ENCODE assay signal across 15 cellular contexts in genomic region chr2:111251711-111252110, GRCh38.
DNase-seq lines count a peak whose midpoint lies in the region; ATAC-seq lines count a peak whose summit lies in the region.
"Had no signal": no experiment of that assay in that cellular context is flagged by ENCODE, and none has a peak within 500 bp of the region (broad histone marks: within the 10 kb centered on the region; RNA-seq: fewer than 3 reads in every experiment).

No MANE protein-coding gene starts in this region.

- no peaks in the 10 kb centered on the region for H3K36me3 Mint-ChIP-seq in activated naive CD8-positive, alpha-beta T cell treated with anti-CD3 and anti-CD28 coated beads for 36 hours
- H3K36me3 Mint-ChIP-seq in activated naive CD8-positive, alpha-beta T cell treated with anti-CD3 and anti-CD28 coated beads, Interleukin-2, amount 50 U/mL, for 24 hours (ENCODE audit: low read depth) = peaks cover 3% of the 10 kb centered on the region
- no peaks in the 10 kb centered on the region for H3K36me3 Mint-ChIP-seq in activated T-helper 17 cell treated with anti-CD3 and anti-CD28 coated beads, Interleukin-2, amount 50 U/mL, for 72 hours (ENCODE audit: low read depth)
- H3K36me3 Mint-ChIP-seq in memory B cell = peaks cover 3% of the 10 kb centered on the region
- peaks cover 8% of the 10 kb centered on the region for H3K36me3 Mint-ChIP-seq in stimulated activated memory B cell treated with anti-CD40 and anti-IgM and Interleukin-4, amounts not matched to agents 10 μg/mL and 1 μg/mL and 100 μg/mL, for 72 hours

- no peak overlapping the region for H3K4me3 Mint-ChIP-seq in activated naive CD8-positive, alpha-beta T cell treated with anti-CD3 and anti-CD28 coated beads for 36 hours
- no peak overlapping the region for H3K4me3 Mint-ChIP-seq in activated naive CD8-positive, alpha-beta T cell treated with anti-CD3 and anti-CD28 coated beads, Interleukin-2, amount 50 U/mL, for 24 hours
- H3K4me3 Mint-ChIP-seq in activated T-helper 17 cell treated with anti-CD3 and anti-CD28 coated beads, Interleukin-2, amount 50 U/mL, for 72 hours = no peak overlapping the region
- H3K4me3 Mint-ChIP-seq in memory B cell = no peak overlapping the region
- H3K4me3 Mint-ChIP-seq in stimulated activated memory B cell treated with anti-CD40 and anti-IgM and Interleukin-4, amounts not matched to agents 10 μg/mL and 1 μg/mL and 100 μg/mL, for 72 hours = no peak overlapping the region

- intact Hi-C loops in left colon (cut with DNase I, micrococcal nuclease) = no loop called here
- intact Hi-C loops in posterior vena cava (cut with DNase I) = no loop called here

- no peak for DNase-seq in activated naive CD8-positive, alpha-beta T cell treated with anti-CD3 and anti-CD28 coated beads for 36 hours
- DNase-seq in activated naive CD8-positive, alpha-beta T cell treated with anti-CD3 and anti-CD28 coated beads, Interleukin-2, amount 50 U/mL, for 24 hours = no peak
- DNase-seq in memory B cell (ENCODE audit: low spot score in 2 of 2) = no peak
- DNase-seq in left colon = no peak
- no peak for DNase-seq in posterior vena cava (ENCODE audit: low spot score)
- DNase-seq: ACHN, COR-L47, DMS153, GOT3, NCI-H187, NCI-H446 treated with DMSO at 0.1 percent for 48 hours, NCI-H748 treated with DMSO at 0.1 percent for 48 hours had no signal

- peaks cover 4% of the 10 kb centered on the region for H3K9me3 Mint-ChIP-seq in activated naive CD8-positive, alpha-beta T cell treated with anti-CD3 and anti-CD28 coated beads for 36 hours
- peaks cover 15% of the 10 kb centered on the region for H3K9me3 Mint-ChIP-seq in activated naive CD8-positive, alpha-beta T cell treated with anti-CD3 and anti-CD28 coated beads, Interleukin-2, amount 50 U/mL, for 24 hours
- H3K9me3 Mint-ChIP-seq in activated T-helper 17 cell treated with anti-CD3 and anti-CD28 coated beads, Interleukin-2, amount 50 U/mL, for 72 hours = peaks cover 5% of the 10 kb centered on the region
- peaks cover 4% of the 10 kb centered on the region for H3K9me3 Mint-ChIP-seq in memory B cell
- peaks cover 5% of the 10 kb centered on the region for H3K9me3 Mint-ChIP-seq in stimulated activated memory B cell treated with anti-CD40 and anti-IgM and Interleukin-4, amounts not matched to agents 10 μg/mL and 1 μg/mL and 100 μg/mL, for 72 hours

- no peak for ATAC-seq in activated naive CD8-positive, alpha-beta T cell treated with anti-CD3 and anti-CD28 coated beads, Interleukin-2, amount 50 U/mL, for 24 hours
- no peak for ATAC-seq in activated T-helper 17 cell treated with anti-CD3 and anti-CD28 coated beads, Interleukin-2, amount 50 U/mL, for 72 hours (replicated peaks)
- ATAC-seq in memory B cell (ENCODE audit: low read depth) = no peak
- no peak for ATAC-seq in stimulated activated memory B cell treated with anti-CD40 and anti-IgM and Interleukin-4, amounts not matched to agents 10 μg/mL and 1 μg/mL and 100 μg/mL, for 72 hours
- ATAC-seq in left colon = no peak
- no peak for ATAC-seq in GM19035 (IDR thresholded peaks at IDR 0.05; ENCODE audit: unreplicated experiment)

- no peaks in the 10 kb centered on the region for H3K27me3 Mint-ChIP-seq in activated naive CD8-positive, alpha-beta T cell treated with anti-CD3 and anti-CD28 coated beads for 36 hours
- H3K27me3 Mint-ChIP-seq in activated naive CD8-positive, alpha-beta T cell treated with anti-CD3 and anti-CD28 coated beads, Interleukin-2, amount 50 U/mL, for 24 hours = peaks cover 9% of the 10 kb centered on the region
- H3K27me3 Mint-ChIP-seq in activated T-helper 17 cell treated with anti-CD3 and anti-CD28 coated beads, Interleukin-2, amount 50 U/mL, for 72 hours = no peaks in the 10 kb centered on the region
- H3K27me3 Mint-ChIP-seq in memory B cell = no peaks in the 10 kb centered on the region
- no peaks in the 10 kb centered on the region for H3K27me3 Mint-ChIP-seq in stimulated activated memory B cell treated with anti-CD40 and anti-IgM and Interleukin-4, amounts not matched to agents 10 μg/mL and 1 μg/mL and 100 μg/mL, for 72 hours

- peak overlapping the region; percentile 10 for H3K27ac Mint-ChIP-seq in activated naive CD8-positive, alpha-beta T cell treated with anti-CD3 and anti-CD28 coated beads for 36 hours
- H3K27ac Mint-ChIP-seq in activated naive CD8-positive, alpha-beta T cell treated with anti-CD3 and anti-CD28 coated beads, Interleukin-2, amount 50 U/mL, for 24 hours = no peak overlapping the region
- H3K27ac Mint-ChIP-seq in activated T-helper 17 cell treated with anti-CD3 and anti-CD28 coated beads, Interleukin-2, amount 50 U/mL, for 72 hours = peak overlapping the region; percentile 7
- H3K27ac Mint-ChIP-seq in memory B cell = peak overlapping the region; percentile 20
- H3K27ac Mint-ChIP-seq in stimulated activated memory B cell treated with anti-CD40 and anti-IgM and Interleukin-4, amounts not matched to agents 10 μg/mL and 1 μg/mL and 100 μg/mL, for 72 hours = peak overlapping the region; percentile 0

- peaks cover 7% of the 10 kb centered on the region for H3K4me1 Mint-ChIP-seq in activated naive CD8-positive, alpha-beta T cell treated with anti-CD3 and anti-CD28 coated beads for 36 hours
- peaks cover 6% of the 10 kb centered on the region for H3K4me1 Mint-ChIP-seq in activated naive CD8-positive, alpha-beta T cell treated with anti-CD3 and anti-CD28 coated beads, Interleukin-2, amount 50 U/mL, for 24 hours
- H3K4me1 Mint-ChIP-seq in activated T-helper 17 cell treated with anti-CD3 and anti-CD28 coated beads, Interleukin-2, amount 50 U/mL, for 72 hours = peaks cover 6% of the 10 kb centered on the region
- no peaks in the 10 kb centered on the region for H3K4me1 Mint-ChIP-seq in memory B cell
- no peaks in the 10 kb centered on the region for H3K4me1 Mint-ChIP-seq in stimulated activated memory B cell treated with anti-CD40 and anti-IgM and Interleukin-4, amounts not matched to agents 10 μg/mL and 1 μg/mL and 100 μg/mL, for 72 hours
